Comparison of ENCODE assay signal across 32 cellular contexts in genomic region chr10:58066979-58067378, GRCh38.
"Had no signal": no experiment of that assay in that cellular context is flagged by ENCODE, and none has a peak within 500 bp of the region (broad histone marks: within the 10 kb centered on the region; RNA-seq: fewer than 3 reads in every experiment).

No MANE protein-coding gene starts in this region.

- H3K9me3 ChIP-seq: neutrophil, ovary, psoas muscle, spleen, suprapubic skin, testis, tibial artery, transverse colon, upper lobe of right lung, uterus had no signal

- H3K9me3 Mint-ChIP-seq: naive thymus-derived CD4-positive, alpha-beta T cell; natural killer cell; nephron; stimulated activated memory B cell treated with anti-CD40 and anti-IgM and Interleukin-4, amounts not matched to agents 10 μg/mL and 1 μg/mL and 100 μg/mL, for 72 hours; stimulated activated naive CD8-positive, alpha-beta T cell treated with anti-CD3 and anti-CD28 coated beads, Interleukin-15, amount 100 ng/mL, for 72 hours; type B pancreatic cell had no signal

- H3K79me2 ChIP-seq: parathyroid adenoma had no signal

- ATAC-seq: naive thymus-derived CD4-positive, alpha-beta T cell; natural killer cell; psoas muscle; right cardiac atrium; sciatic nerve; stimulated activated memory B cell treated with anti-CD40 and anti-IgM and Interleukin-4, amounts not matched to agents 10 μg/mL and 1 μg/mL and 100 μg/mL, for 72 hours; stimulated activated naive CD8-positive, alpha-beta T cell treated with anti-CD3 and anti-CD28 coated beads, Interleukin-15, amount 100 ng/mL, for 72 hours; stimulated activated naive CD8-positive, alpha-beta T cell treated with anti-CD3 and anti-CD28 coated beads, Interleukin-15, Interleukin-2, amounts not matched to agents 100 U/mL and 50 U/mL, for 24 hours; upper lobe of right lung had no signal

- H2AFZ ChIP-seq: parathyroid adenoma had no signal

- H3K27me3 ChIP-seq: neutrophil, ovary, spleen, suprapubic skin, testis, tibial artery, transverse colon, upper lobe of right lung, uterus had no signal

- H3K9ac ChIP-seq: parathyroid adenoma had no signal

- H3K36me3 Mint-ChIP-seq: naive thymus-derived CD4-positive, alpha-beta T cell; natural killer cell; stimulated activated memory B cell treated with anti-CD40 and anti-IgM and Interleukin-4, amounts not matched to agents 10 μg/mL and 1 μg/mL and 100 μg/mL, for 72 hours; type B pancreatic cell had no signal

- H3K4me1 Mint-ChIP-seq: naive thymus-derived CD4-positive, alpha-beta T cell; natural killer cell; stimulated activated memory B cell treated with anti-CD40 and anti-IgM and Interleukin-4, amounts not matched to agents 10 μg/mL and 1 μg/mL and 100 μg/mL, for 72 hours; stimulated activated naive CD8-positive, alpha-beta T cell treated with anti-CD3 and anti-CD28 coated beads, Interleukin-15, amount 100 ng/mL, for 72 hours had no signal

- H3K27ac ChIP-seq: neutrophil, ovary, parathyroid adenoma, psoas muscle, skin epidermis, spleen, suprapubic skin, testis, tibial artery, transverse colon, upper lobe of right lung, uterus had no signal

- H3K27ac Mint-ChIP-seq: naive thymus-derived CD4-positive, alpha-beta T cell; natural killer cell; nephron; progenitor cell of endocrine pancreas; stimulated activated memory B cell treated with anti-CD40 and anti-IgM and Interleukin-4, amounts not matched to agents 10 μg/mL and 1 μg/mL and 100 μg/mL, for 72 hours; type B pancreatic cell had no signal

- H3K4me2 ChIP-seq: smooth muscle cell had no signal

- DNase-seq: naive thymus-derived CD4-positive, alpha-beta T cell; natural killer cell; nucleus accumbens; ovary; posterior cingulate gyrus; psoas muscle; right cardiac atrium; spleen; stimulated activated CD4-positive, alpha-beta T cell treated with anti-CD3 and anti-CD28 coated beads, Interleukin-12 subunit alpha, Interleukin-12 subunit beta, amount 100 ng/mL, for 4 hours; stimulated activated CD4-positive, alpha-beta T cell treated with anti-CD3 and anti-CD28 coated beads, Interleukin-1b, Interleukin-23, amount 100 ng/mL, for 48 hours; stimulated activated CD4-positive, alpha-beta T cell treated with anti-CD3 and anti-CD28 coated beads, Interleukin-4, amount 100 ng/mL, for 1 hour; stimulated activated CD4-positive, alpha-beta T cell treated with anti-CD3 and anti-CD28 coated beads, Interleukin-4, amount 100 ng/mL, for 4 hours; stimulated activated CD8-positive, alpha-beta memory T cell treated with anti-CD3 and anti-CD28 coated beads, Interleukin-4, amount 100 ng/mL, for 48 hours; stimulated activated naive CD4-positive, alpha-beta T cell; stimulated activated naive CD8-positive, alpha-beta T cell treated with anti-CD3 and anti-CD28 coated beads, Interleukin-15, amount 100 ng/mL, for 72 hours; stimulated activated naive CD8-positive, alpha-beta T cell treated with anti-CD3 and anti-CD28 coated beads, Interleukin-15, Interleukin-2, amounts not matched to agents 100 U/mL and 50 U/mL, for 24 hours; substantia nigra; testis; tibial artery; transverse colon; upper lobe of right lung; uterus had no signal

- H3K4me1 ChIP-seq: parathyroid adenoma, psoas muscle, spleen, suprapubic skin, testis, tibial artery, upper lobe of right lung, uterus had no signal

- H3K36me3 ChIP-seq: neutrophil, ovary, spleen, suprapubic skin, tibial artery, transverse colon, upper lobe of right lung, uterus had no signal

- H3K4me3 Mint-ChIP-seq: naive thymus-derived CD4-positive, alpha-beta T cell; natural killer cell; nephron; stimulated activated memory B cell treated with anti-CD40 and anti-IgM and Interleukin-4, amounts not matched to agents 10 μg/mL and 1 μg/mL and 100 μg/mL, for 72 hours; stimulated activated naive CD8-positive, alpha-beta T cell treated with anti-CD3 and anti-CD28 coated beads, Interleukin-15, amount 100 ng/mL, for 72 hours; type B pancreatic cell had no signal

- H3K4me3 ChIP-seq: ovary, psoas muscle, skin epidermis, smooth muscle cell, spleen, suprapubic skin, testis, tibial artery, transverse colon, upper lobe of right lung, uterus had no signal
